Comparison of ENCODE assay signal across 20 cellular contexts in the genomic region with DNA sequence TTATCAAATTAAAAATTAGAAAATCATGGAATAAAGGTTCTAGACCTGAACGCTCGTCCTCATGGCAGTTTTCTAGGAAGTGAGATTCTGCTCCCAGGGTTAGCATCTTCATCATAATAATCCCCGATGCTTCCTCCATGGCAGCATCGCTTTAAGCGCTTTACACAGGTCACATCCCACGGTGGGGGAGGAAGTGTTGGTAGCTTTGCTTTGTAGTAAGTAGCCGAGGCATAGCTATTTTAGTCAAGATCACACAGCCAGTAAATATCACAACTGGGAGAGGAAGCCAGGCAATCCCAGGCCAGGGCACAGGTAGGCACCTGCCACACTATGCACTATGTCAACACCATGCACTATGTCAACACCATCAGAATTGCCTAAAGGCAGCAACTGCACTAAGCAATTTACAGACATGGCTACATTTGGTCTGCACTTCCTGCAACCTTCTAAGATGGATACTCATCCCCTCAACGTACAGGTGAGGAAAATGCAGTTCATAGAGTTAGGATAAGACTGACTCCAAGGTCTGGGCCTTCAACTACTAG.
A peak's percentile ranks its signal among the peaks of the same experiment; 100 is the strongest.
DNase-seq lines count a peak whose midpoint lies in the region; ATAC-seq, FAIRE-seq and TF ChIP-seq lines count a peak whose summit lies in the region.
"Had no signal": no experiment of that assay in that cellular context is flagged by ENCODE, and none has a peak within 500 bp of the region (broad histone marks: within the 10 kb centered on the region; RNA-seq: fewer than 3 reads in every experiment).

No MANE protein-coding gene starts in this region.

- no peak for FAIRE-seq in HepG2 (lab: Jason Lieb, UNC)
- FAIRE-seq: GM12891, urothelium cell line had no signal

- TF ChIP-seq RAD21 in HepG2 (CRISPR knock-in tag; IDR thresholded peaks at IDR 0.05) = no peak

- TF ChIP-seq EP300 in HepG2 (IDR thresholded peaks at IDR 0.05; ENCODE audit: low read depth in 2 of 2, low read length in 2 of 2) (no peak), HepG2 (CRISPR knock-in tag; IDR thresholded peaks at IDR 0.05; ENCODE audit: borderline replicate concordance) (no peak)

- TF ChIP-seq CTCF in HepG2 (CRISPR knock-in tag; IDR thresholded peaks at IDR 0.05) (no peak), right lobe of liver (IDR thresholded peaks at IDR 0.05) (no peak), RWPE2 (IDR thresholded peaks at IDR 0.05; ENCODE audit: poor library complexity, severe bottlenecking) (no peak)

- CTCF ChIA-PET in HepG2 (lab: Yijun Ruan, JAX; ENCODE audit: low intra/inter-chr PET ratio, low total read pairs) = no interaction called here

- in situ Hi-C loops in HepG2 (cut with HindIII; ENCODE audit: extremely low pct_ligation_motif_present, low pct_unique_long_range_greater_than_20kb) = no loop called here

- no peaks in the 10 kb centered on the region for H3K9me3 ChIP-seq in HepG2 (ENCODE audit: low read length)
- H3K9me3 ChIP-seq in right lobe of liver = no peaks in the 10 kb centered on the region
- H3K9me3 ChIP-seq in RWPE2 (ENCODE audit: severe bottlenecking) = no peaks in the 10 kb centered on the region
- H3K9me3 ChIP-seq: gastroesophageal sphincter, lower lobe of right lung had no signal

- TF ChIP-seq POLR2A in HepG2 (IDR thresholded peaks at IDR 0.05; ENCODE audit: insufficient read depth in 1 of 2, low read depth in 2 of 2, low read length in 2 of 2) (no peak), right lobe of liver (IDR thresholded peaks at IDR 0.05) (no peak)

- BruUV-seq in HepG2 (replicated peaks; lab: Mats Ljungman, UMichigan) = no TSS peak

- H4K20me1 ChIP-seq in HepG2 (ENCODE audit: insufficient read depth, low read length) = no peaks in the 10 kb centered on the region
- H4K20me1 ChIP-seq: BLaER1 treated with 17β-estradiol and CSF1 and Interleukin-3, amounts not matched to agents 10 nM and 100 nM had no signal

- no peaks in the 10 kb centered on the region for H3K79me2 ChIP-seq in HepG2 (ENCODE audit: insufficient read depth, low read length)

- ATAC-seq in HepG2 = no peak
- no peak for ATAC-seq in right lobe of liver
- peak; percentile 33; the same call in 1 of the 3 replicates for ATAC-seq in RWPE2 (ENCODE audit: low read depth)
- ATAC-seq in HG02973 (IDR thresholded peaks at IDR 0.05; ENCODE audit: unreplicated experiment) = no peak
- no peak for ATAC-seq in GM19397 (IDR thresholded peaks at IDR 0.05; ENCODE audit: unreplicated experiment)
- ATAC-seq: gastroesophageal sphincter, lower lobe of right lung, SK-N-SH treated with all-trans-retinoic acid at 6 μM for 48 hours had no signal

- H3K4me2 ChIP-seq in HepG2 (ENCODE audit: low read depth, low read length) = no peak overlapping the region
- H3K4me2 ChIP-seq: BLaER1 treated with 17β-estradiol and CSF1 and Interleukin-3, amounts not matched to agents 10 nM and 100 nM; neural progenitor cell had no signal

- H3K4me1 ChIP-seq in HepG2 (ENCODE audit: insufficient read depth, low read length) = no peaks in the 10 kb centered on the region
- no peaks in the 10 kb centered on the region for H3K4me1 ChIP-seq in right lobe of liver
- no peaks in the 10 kb centered on the region for H3K4me1 ChIP-seq in RWPE2 (ENCODE audit: insufficient read depth, poor library complexity, severe bottlenecking)
- H3K4me1 ChIP-seq: gastroesophageal sphincter, lower lobe of right lung, neural progenitor cell had no signal

- no peak for DNase-seq in HepG2 (ENCODE audit: low spot score)
- no peak for DNase-seq in right lobe of liver
- peak; percentile 41 for DNase-seq in NCI-H2081 treated with DMSO at 0.1 percent for 48 hours (lab: John Stamatoyannopoulos, UW)
- DNase-seq in RWPE2 (ENCODE audit: low spot score) = no peak
- DNase-seq in ureter (ENCODE audit: low spot score) = peak; percentile 38
- no peak for DNase-seq in AG08396 (ENCODE audit: low spot score)
- DNase-seq: activated CD8-positive, alpha-beta memory T cell treated with anti-CD3 and anti-CD28 coated beads, Interleukin-2, amount 50 U/mL, for 4 hours; effector CD8-positive, alpha-beta T cell; islet precursor cell; KG1; lower lobe of right lung; NCI-H226 had no signal

- H3K4me3 ChIP-seq in HepG2 (replicated peaks in 1 of 3; ENCODE audit: insufficient read depth in 1 of 3, low read depth in 2 of 3, low read length in 3 of 3) (no peak overlapping the region), right lobe of liver (no peak overlapping the region), RWPE2 (ENCODE audit: severe bottlenecking) (no peak overlapping the region)
- H3K4me3 ChIP-seq: BLaER1 treated with 17β-estradiol and CSF1 and Interleukin-3, amounts not matched to agents 10 nM and 100 nM; gastroesophageal sphincter; lower lobe of right lung; neural progenitor cell had no signal

- intact Hi-C loops in HepG2 (cut with micrococcal nuclease; ENCODE audit: unreplicated experiment) = no loop called here
- intact Hi-C loops in right lobe of liver (cut with DNase I) = no loop called here

- POLR2A ChIA-PET in HepG2 (lab: Yijun Ruan, JAX) = no interaction called here

- no peak overlapping the region for H2AFZ ChIP-seq in HepG2 (ENCODE audit: low read length)
- H2AFZ ChIP-seq: neural progenitor cell had no signal

- WGBS in HepG2 (ENCODE audit: low lambda C conversion rate) = 25% methylated on average over 8 of the region's 8 CpGs
- WGBS in right lobe of liver (ENCODE audit: insufficient coverage, low coverage, low lambda C conversion rate, missing lambda C conversion rate) = 65% methylated on average over 6 of the region's 8 CpGs

- 0 out of 5 replicates have a peak, but pooled peaks cover 0 to 15% of the 10 kb centered on the region in 2 experiments for H3K27me3 ChIP-seq in HepG2 (ENCODE audit: control insufficient read depth in 1 of 2, insufficient read depth in 2 of 2, low read length in 2 of 2)
- no peaks in the 10 kb centered on the region for H3K27me3 ChIP-seq in right lobe of liver
- H3K27me3 ChIP-seq in RWPE2 (ENCODE audit: insufficient read depth, poor library complexity, severe bottlenecking) = no peaks in the 10 kb centered on the region
- H3K27me3 ChIP-seq: BLaER1 treated with 17β-estradiol and CSF1 and Interleukin-3, amounts not matched to agents 10 nM and 100 nM; neural progenitor cell had no signal

- H3K36me3 ChIP-seq in HepG2 (replicated peaks in 1 of 2; ENCODE audit: control insufficient read depth in 1 of 2, insufficient read depth in 2 of 2, low read length in 2 of 2) = no peaks in the 10 kb centered on the region
- H3K36me3 ChIP-seq in right lobe of liver = no peaks in the 10 kb centered on the region
- H3K36me3 ChIP-seq in RWPE2 (ENCODE audit: low read depth) = no peaks in the 10 kb centered on the region
- H3K36me3 ChIP-seq: BLaER1 treated with 17β-estradiol and CSF1 and Interleukin-3, amounts not matched to agents 10 nM and 100 nM; gastroesophageal sphincter; lower lobe of right lung; neural progenitor cell had no signal

- H3K9ac ChIP-seq in HepG2 (ENCODE audit: insufficient read depth, low read depth, low read length) = no peak overlapping the region
- H3K9ac ChIP-seq: BLaER1 treated with 17β-estradiol and CSF1 and Interleukin-3, amounts not matched to agents 10 nM and 100 nM; neural progenitor cell had no signal

- H3K27ac ChIP-seq in HepG2 (ENCODE audit: extremely low read length, insufficient read depth, low read length) (no peak overlapping the region), right lobe of liver (no peak overlapping the region), RWPE2 (ENCODE audit: poor library complexity, severe bottlenecking) (no peak overlapping the region)
- H3K27ac ChIP-seq: BLaER1 treated with 17β-estradiol and CSF1 and Interleukin-3, amounts not matched to agents 10 nM and 100 nM; gastroesophageal sphincter; lower lobe of right lung; neural progenitor cell had no signal

TF ChIP-seq in HepG2, 621 proteins besides CTCF, POLR2A, EP300 and RAD21:
- TF ChIP-seq PHB2 (IDR thresholded peaks at IDR 0.05; ENCODE audit: partially characterized antibody) (no peak), FOXA1 (IDR thresholded peaks at IDR 0.05) (0 out of 2 replicates have a peak, but pooled peaks have one; percentile 24), FOXA1 (CRISPR knock-in tag; IDR thresholded peaks at IDR 0.05) (peak; percentile 44; the same call in 1 of the 2 replicates)
TF ChIP-seq in HepG2: peak in this region for 1.

Comparison
In these comparisons a context has a peak if more than half of its experiments do, and no peak if none do; other contexts are left out.
1. DNase-seq: peak in NCI-H2081 treated with DMSO at 0.1 percent for 48 hours (single experiment) and ureter (single experiment); none in HepG2 (single experiment), right lobe of liver (0 of 3), RWPE2 (single experiment) and AG08396 (single experiment).